14 cellular contexts compared by ENCODE assay signal in genomic region chr2:241007880-241008710, GRCh38. TPM values are rescaled to one million over a fixed set of nuclear protein-coding genes. Genes with fewer than 3 reads are reported as not detected.
DNase-seq lines count a peak whose midpoint lies in the region; ATAC-seq and TF ChIP-seq lines count a peak whose summit lies in the region.
"Had no signal": no experiment of that assay in that cellular context is flagged by ENCODE, and none has a peak within 500 bp of the region (broad histone marks: within the 10 kb centered on the region; RNA-seq: fewer than 3 reads in every experiment).

No MANE protein-coding gene starts in this region.

- H3K4me3 Mint-ChIP-seq in activated T-cell treated with anti-CD3 and anti-CD28 coated beads, Interleukin-2, amount 50 U/mL, for 24 hours: no peak overlapping the region
- H3K4me3 Mint-ChIP-seq in activated T-cell treated with anti-CD3 and anti-CD28 coated beads, Interleukin-2, amount 50 U/mL, for 72 hours: no peak overlapping the region
- H3K4me3 Mint-ChIP-seq: neural crest cell had no signal

- no peak for ATAC-seq in activated T-cell treated with anti-CD3 and anti-CD28 coated beads, Interleukin-2, amount 50 U/mL, for 72 hours (replicated peaks in 1 of 2)
- ATAC-seq in lower lobe of right lung: no peak

- DNase-seq in activated T-cell treated with anti-CD3 and anti-CD28 coated beads, Interleukin-2, amount 50 U/mL, for 24 hours: peak; percentile 30
- no peak for DNase-seq in activated T-cell treated with anti-CD3 and anti-CD28 coated beads, Interleukin-2, amount 50 U/mL, for 72 hours
- DNase-seq in cerebellar cortex (ENCODE audit: low spot score) (peak; percentile 28), lower lobe of right lung (peak; percentile 42), thyroid gland (peak; percentile 65 to 69), SW 1271 (lab: John Stamatoyannopoulos, UW) (no peak), T-helper 1 cell (no peak), amniotic stem cell (lab: John Stamatoyannopoulos, UW) (no peak)
- DNase-seq: brain microvascular endothelial cell, HFFc6, NCI-H2171, SK-N-SH had no signal

- intact Hi-C loops in lower lobe of right lung (cut with DNase I) (no loop called here), thyroid gland (cut with DNase I) (no loop called here)

- H3K27ac ChIP-seq in lower lobe of right lung (no peak overlapping the region), thyroid gland (peak overlapping the region in 2 of 3 donors; percentile 90 to 91)
- H3K27ac ChIP-seq: brain microvascular endothelial cell had no signal

- no peaks in the 10 kb centered on the region for H3K27me3 Mint-ChIP-seq in activated T-cell treated with anti-CD3 and anti-CD28 coated beads, Interleukin-2, amount 50 U/mL, for 24 hours
- H3K27me3 Mint-ChIP-seq in activated T-cell treated with anti-CD3 and anti-CD28 coated beads, Interleukin-2, amount 50 U/mL, for 72 hours (ENCODE audit: low read depth): no peaks in the 10 kb centered on the region

- H3K4me1 Mint-ChIP-seq in activated T-cell treated with anti-CD3 and anti-CD28 coated beads, Interleukin-2, amount 50 U/mL, for 24 hours (ENCODE audit: low read depth): peaks cover 52% of the 10 kb centered on the region
- peaks cover 29% of the 10 kb centered on the region for H3K4me1 Mint-ChIP-seq in activated T-cell treated with anti-CD3 and anti-CD28 coated beads, Interleukin-2, amount 50 U/mL, for 72 hours (ENCODE audit: low read depth)

- TF ChIP-seq POLR2A in thyroid gland (IDR thresholded peaks at IDR 0.05): no peak

- H3K27me3 ChIP-seq in lower lobe of right lung (ENCODE audit: low read depth): no peaks in the 10 kb centered on the region
- H3K27me3 ChIP-seq in thyroid gland: no peaks in the 10 kb centered on the region
- H3K27me3 ChIP-seq: brain microvascular endothelial cell had no signal

- H3K36me3 Mint-ChIP-seq in activated T-cell treated with anti-CD3 and anti-CD28 coated beads, Interleukin-2, amount 50 U/mL, for 24 hours (ENCODE audit: low read depth): peaks cover 17% of the 10 kb centered on the region
- peaks cover 10 to 16% of the 10 kb centered on the region in 2 donors for H3K36me3 Mint-ChIP-seq in activated T-cell treated with anti-CD3 and anti-CD28 coated beads, Interleukin-2, amount 50 U/mL, for 72 hours (ENCODE audit: insufficient read depth in 2 of 2)

- H3K4me3 ChIP-seq in lower lobe of right lung (no peak overlapping the region), thyroid gland (replicated peaks in 1 of 3) (no peak overlapping the region)

- peaks cover 30% of the 10 kb centered on the region for H3K4me1 ChIP-seq in lower lobe of right lung
- peaks cover 47 to 51% of the 10 kb centered on the region in 2 donors for H3K4me1 ChIP-seq in thyroid gland

- H3K9me3 ChIP-seq in lower lobe of right lung (peaks cover 20% of the 10 kb centered on the region), thyroid gland (no peaks in the 10 kb centered on the region)

- 70 to 87% methylated on average over 13 to 15 of the region's 20 CpGs for WGBS in thyroid gland, 2 donors

- TF ChIP-seq CTCF in lower lobe of right lung (IDR thresholded peaks at IDR 0.05): no peak
- no peak for TF ChIP-seq CTCF in thyroid gland (IDR thresholded peaks at IDR 0.05)

- H3K27ac Mint-ChIP-seq in activated T-cell treated with anti-CD3 and anti-CD28 coated beads, Interleukin-2, amount 50 U/mL, for 24 hours: no peak overlapping the region
- H3K27ac Mint-ChIP-seq in activated T-cell treated with anti-CD3 and anti-CD28 coated beads, Interleukin-2, amount 50 U/mL, for 72 hours: no peak overlapping the region
- H3K27ac Mint-ChIP-seq: activated T-helper 2 cell treated with anti-CD3 and anti-CD28 coated beads, Interferon-gamma antibody, Interleukin-2, Interleukin-4, amounts not matched to agents 10 μg/mL and 5 μg/mL and 100 μg/mL, durations not matched to agents 14 hours and 24 hours and 36 hours; HFFc6 had no signal

- H3K36me3 ChIP-seq in lower lobe of right lung: peaks cover 5% of the 10 kb centered on the region
- H3K36me3 ChIP-seq in thyroid gland: peaks cover 3 to 6% of the 10 kb centered on the region in 2 donors
- H3K36me3 ChIP-seq: brain microvascular endothelial cell had no signal

- H3K9me3 Mint-ChIP-seq in activated T-cell treated with anti-CD3 and anti-CD28 coated beads, Interleukin-2, amount 50 U/mL, for 24 hours: peaks cover 23% of the 10 kb centered on the region
- H3K9me3 Mint-ChIP-seq in activated T-cell treated with anti-CD3 and anti-CD28 coated beads, Interleukin-2, amount 50 U/mL, for 72 hours: peaks cover 11 to 15% of the 10 kb centered on the region in 2 donors

RNA-seq across cellular contexts. Expression of gene SNED1, which starts 9.7 kb away (rescaled TPM):
- total RNA-seq in activated T-cell treated with anti-CD3 and anti-CD28 coated beads, Interleukin-2, amount 50 U/mL, for 72 hours: 1 to 10 TPM in 1 of 2 donors, under 1 TPM in 1; 0.36 to 4.1 TPM
- 36.2 TPM for total RNA-seq in lower lobe of right lung
- total RNA-seq in thyroid gland: 100 to 1,000 TPM in 1 of 4 donors, 10 to 100 TPM in 3; 47.7 to 122 (median 68.7) TPM

Comparison
In these comparisons a context has a peak if more than half of its experiments do, and no peak if none do; other contexts are left out.
1. DNase-seq: peak in activated T-cell treated with anti-CD3 and anti-CD28 coated beads, Interleukin-2, amount 50 U/mL, for 24 hours (single experiment), cerebellar cortex (single experiment), lower lobe of right lung (single experiment) and thyroid gland (2 of 2); none in activated T-cell treated with anti-CD3 and anti-CD28 coated beads, Interleukin-2, amount 50 U/mL, for 72 hours (0 of 2), SW 1271 (0 of 2), T-helper 1 cell (0 of 5) and amniotic stem cell (single experiment).